ENCODE assay signal across 1 cellular context in the genomic region with DNA sequence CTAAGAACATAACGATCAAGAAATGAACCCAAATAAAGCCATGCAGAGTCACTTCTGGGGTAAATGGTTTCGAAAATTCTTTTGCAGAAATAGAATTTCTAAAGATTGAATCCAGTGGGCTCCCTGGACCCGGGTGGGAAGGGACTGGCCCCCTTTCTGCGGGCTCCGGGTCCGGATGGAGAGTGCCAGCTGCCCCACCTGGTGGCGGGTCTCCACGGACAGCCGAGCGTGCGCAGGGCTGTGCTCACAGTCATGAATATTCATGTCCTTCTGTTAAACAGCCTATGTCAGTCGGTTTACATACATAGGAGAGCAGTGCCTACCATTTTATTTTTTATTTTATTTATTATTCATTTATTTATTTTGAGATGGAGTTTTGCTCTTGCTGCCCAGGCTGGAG.
TF ChIP-seq lines count a peak whose summit lies in the region.

No MANE protein-coding gene starts in this region.

TF ChIP-seq in SK-N-SH treated with all-trans-retinoic acid at 6 μM for 48 hours, 23 proteins besides CTCF, POLR2A, EP300 and RAD21 (continued from another document):
- TF ChIP-seq, protein P1, sequence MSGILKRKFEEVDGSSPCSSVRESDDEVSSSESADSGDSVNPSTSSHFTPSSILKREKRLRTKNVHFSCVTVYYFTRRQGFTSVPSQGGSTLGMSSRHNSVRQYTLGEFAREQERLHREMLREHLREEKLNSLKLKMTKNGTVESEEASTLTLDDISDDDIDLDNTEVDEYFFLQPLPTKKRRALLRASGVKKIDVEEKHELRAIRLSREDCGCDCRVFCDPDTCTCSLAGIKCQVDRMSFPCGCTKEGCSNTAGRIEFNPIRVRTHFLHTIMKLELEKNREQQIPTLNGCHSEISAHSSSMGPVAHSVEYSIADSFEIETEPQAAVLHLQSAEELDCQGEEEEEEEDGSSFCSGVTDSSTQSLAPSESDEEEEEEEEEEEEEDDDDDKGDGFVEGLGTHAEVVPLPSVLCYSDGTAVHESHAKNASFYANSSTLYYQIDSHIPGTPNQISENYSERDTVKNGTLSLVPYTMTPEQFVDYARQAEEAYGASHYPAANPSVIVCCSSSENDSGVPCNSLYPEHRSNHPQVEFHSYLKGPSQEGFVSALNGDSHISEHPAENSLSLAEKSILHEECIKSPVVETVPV (CRISPR knock-in tag; IDR thresholded peaks at IDR 0.05) = no peak
- TF ChIP-seq, protein P2, sequence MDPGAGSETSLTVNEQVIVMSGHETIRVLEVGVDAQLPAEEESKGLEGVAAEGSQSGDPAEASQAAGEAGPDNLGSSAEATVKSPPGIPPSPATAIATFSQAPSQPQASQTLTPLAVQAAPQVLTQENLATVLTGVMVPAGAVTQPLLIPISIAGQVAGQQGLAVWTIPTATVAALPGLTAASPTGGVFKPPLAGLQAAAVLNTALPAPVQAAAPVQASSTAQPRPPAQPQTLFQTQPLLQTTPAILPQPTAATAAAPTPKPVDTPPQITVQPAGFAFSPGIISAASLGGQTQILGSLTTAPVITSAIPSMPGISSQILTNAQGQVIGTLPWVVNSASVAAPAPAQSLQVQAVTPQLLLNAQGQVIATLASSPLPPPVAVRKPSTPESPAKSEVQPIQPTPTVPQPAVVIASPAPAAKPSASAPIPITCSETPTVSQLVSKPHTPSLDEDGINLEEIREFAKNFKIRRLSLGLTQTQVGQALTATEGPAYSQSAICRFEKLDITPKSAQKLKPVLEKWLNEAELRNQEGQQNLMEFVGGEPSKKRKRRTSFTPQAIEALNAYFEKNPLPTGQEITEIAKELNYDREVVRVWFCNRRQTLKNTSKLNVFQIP (CRISPR knock-in tag; IDR thresholded peaks at IDR 0.05; ENCODE audit: borderline replicate concordance, low read depth) = no peak
- TF ChIP-seq ZC3H10 (CRISPR knock-in tag; IDR thresholded peaks at IDR 0.05) (no peak), ARNTL (CRISPR knock-in tag; IDR thresholded peaks at IDR 0.05; ENCODE audit: borderline replicate concordance, low read depth) (no peak), ZNF70 (CRISPR knock-in tag; IDR thresholded peaks at IDR 0.05) (no peak), OSR1 (CRISPR knock-in tag; IDR thresholded peaks at IDR 0.05) (no peak)
TF ChIP-seq in SK-N-SH treated with all-trans-retinoic acid at 6 μM for 48 hours: peak in this region for 0.
